In the genomic region with DNA sequence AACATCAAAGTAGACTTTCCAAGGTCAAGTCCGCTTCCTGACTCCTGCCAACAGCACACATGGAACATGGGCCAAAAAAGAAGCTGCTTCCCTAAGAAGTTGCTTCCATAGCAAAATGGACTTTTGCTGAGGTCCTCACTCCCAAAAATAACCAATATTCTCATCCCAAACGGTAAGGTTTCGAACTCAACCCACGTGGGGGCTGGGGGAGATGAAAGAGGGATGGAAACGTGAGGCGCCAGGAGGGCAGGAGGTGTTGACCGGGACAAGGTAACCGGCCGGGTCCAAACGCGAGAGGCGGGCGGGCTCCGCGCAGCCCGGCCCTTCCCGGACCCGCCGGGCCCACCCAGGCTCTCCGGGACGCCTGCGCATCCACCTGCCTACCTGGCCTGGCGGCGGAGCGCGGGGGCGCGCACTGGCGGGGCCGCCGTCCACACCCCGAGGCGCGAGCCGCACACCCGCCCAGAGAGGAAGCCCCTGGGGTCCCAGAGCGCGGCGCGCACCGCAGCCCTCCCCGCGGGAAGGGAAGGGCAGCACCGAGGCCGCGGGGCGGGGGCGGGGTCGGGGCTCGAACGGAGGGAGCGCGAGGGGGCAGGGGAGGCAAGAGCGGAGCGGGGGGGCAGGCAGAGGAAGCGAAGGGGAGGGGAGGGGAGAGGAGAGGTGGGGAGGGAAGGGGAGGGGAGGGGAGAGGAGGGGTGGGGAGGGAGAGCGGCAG, we compare ENCODE assay signal across 8 cellular contexts. TPM values are rescaled to one million over a fixed set of nuclear protein-coding genes. Genes with fewer than 3 reads are reported as not detected.
DNase-seq lines count a peak whose midpoint lies in the region; ATAC-seq and TF ChIP-seq lines count a peak whose summit lies in the region.

No MANE protein-coding gene starts in this region.

- no peak for TF ChIP-seq POLR2A in uterus (IDR thresholded peaks at IDR 0.05)

- H3K27me3 ChIP-seq in cardiac muscle cell, result no peaks in the 10 kb centered on the region
- no peaks in the 10 kb centered on the region for H3K27me3 ChIP-seq in rectal smooth muscle tissue (ENCODE audit: control insufficient read depth, insufficient read depth, low read length)
- H3K27me3 ChIP-seq in uterus, result no peaks in the 10 kb centered on the region

- peak; percentile 14 for ATAC-seq in GM19043 (IDR thresholded peaks at IDR 0.05; ENCODE audit: low read depth, unreplicated experiment)
- ATAC-seq in HG03342 (IDR thresholded peaks at IDR 0.05; ENCODE audit: unreplicated experiment), result peak; percentile 24

- peak overlapping the region; percentile 30 for H3K9ac ChIP-seq in rectal smooth muscle tissue (ENCODE audit: low read length)

- H3K36me3 ChIP-seq in cardiac muscle cell, result no peaks in the 10 kb centered on the region
- no peaks in the 10 kb centered on the region for H3K36me3 ChIP-seq in rectal smooth muscle tissue (ENCODE audit: control insufficient read depth, insufficient read depth, low read length)
- H3K36me3 ChIP-seq in uterus, result no peaks in the 10 kb centered on the region

- no peaks in the 10 kb centered on the region for H3K9me3 ChIP-seq in cardiac muscle cell (ENCODE audit: low read depth)
- no peaks in the 10 kb centered on the region for H3K9me3 ChIP-seq in uterus

- H3K4me1 ChIP-seq in cardiac muscle cell (ENCODE audit: low read depth) (no peaks in the 10 kb centered on the region), rectal smooth muscle tissue (ENCODE audit: control insufficient read depth, insufficient read depth, low read length) (peaks cover 3% of the 10 kb centered on the region), uterus (peaks cover 0 to 6% of the 10 kb centered on the region in 2 donors)

- DNase-seq in AG09309 (ENCODE audit: low read depth) (no peak), RPMI7951 (ENCODE audit: low read depth) (peak; percentile 31), cardiac muscle cell (ENCODE audit: low read depth in 1 of 2, low spot score in 1 of 2) (peak; percentile 32 to 67), uterus (peak; percentile 40 to 49)
- peak; percentile 64 for DNase-seq in activated naive CD4-positive, alpha-beta T cell treated with Interleukin-2 at 50 U/mL for 16 hours

- H3K4me3 ChIP-seq in AG09309 (ENCODE audit: control insufficient read depth, low read depth, low read length) (peak overlapping the region; percentile 51), cardiac muscle cell (peak overlapping the region; percentile 80), rectal smooth muscle tissue (ENCODE audit: low read length) (peak overlapping the region; percentile 81), uterus (peak overlapping the region; percentile 59 to 99)

- no peak for TF ChIP-seq CTCF in AG09309 (IDR thresholded peaks at IDR 0.05; ENCODE audit: control insufficient read depth, insufficient read depth, low read depth, low read length, missing control alignments)
- TF ChIP-seq CTCF in cardiac muscle cell (IDR thresholded peaks at IDR 0.05; ENCODE audit: low read depth, low read length), result no peak
- peak in 1 of 4 experiments; percentile 11 for TF ChIP-seq CTCF in uterus (IDR thresholded peaks at IDR 0.05)

- H3K27ac ChIP-seq in cardiac muscle cell, result peak overlapping the region; percentile 71
- peak overlapping the region; percentile 14 for H3K27ac ChIP-seq in rectal smooth muscle tissue (ENCODE audit: low read depth, low read length)
- H3K27ac ChIP-seq in uterus, result peak overlapping the region; percentile 84 to 93

- intact Hi-C loops in uterus (cut with DNase I; ENCODE audit: low total_unique reads), result no loop called here

RNA-seq across cellular contexts. Expression of gene LMBR1, which starts 0.7 kb away (rescaled TPM):
- total RNA-seq in RPMI7951 (2014; rRNA removed; shearing (Covaris generic)), result 54.8 and 58.7 TPM in 2 replicates
- total RNA-seq in cardiac muscle cell, result 41.1 and 78.0 TPM in 2 replicates
- 49.9 and 62.3 TPM in 2 replicates for polyA plus RNA-seq in cardiac muscle cell
- total RNA-seq in uterus, result 1,000 to 10,000 TPM in 1 of 4 donors, 100 to 1,000 TPM in 2, 10 to 100 TPM in 1; 54.4 to 1,378 (median 140) TPM

RNA-seq across cellular contexts. Expression of gene NOM1, which starts 57.3 kb away (rescaled TPM):
- total RNA-seq in RPMI7951 (2014; rRNA removed; shearing (Covaris generic)), result 11.8 and 18.1 TPM in 2 replicates
- total RNA-seq in cardiac muscle cell, result 9.9 and 18.3 TPM in 2 replicates
- 5.6 and 8.9 TPM in 2 replicates for polyA plus RNA-seq in cardiac muscle cell
- 10 to 100 TPM in 3 of 4 donors, 1 to 10 TPM in 1; 2.6 to 26.2 (median 20.4) TPM for total RNA-seq in uterus

Comparison
In these comparisons a context has a peak if more than half of its experiments do, and no peak if none do; other contexts are left out.
1. H3K27ac ChIP-seq: peak in every context shown above with its lines; median percentile 88 in uterus; 71 in cardiac muscle cell; 14 in rectal smooth muscle tissue.